ENCODE assay signal across 22 cellular contexts in genomic region chr7:28778781-28779180, GRCh38.
DNase-seq lines count a peak whose midpoint lies in the region; ATAC-seq and TF ChIP-seq lines count a peak whose summit lies in the region.
"Had no signal": no experiment of that assay in that cellular context is flagged by ENCODE, and none has a peak within 500 bp of the region (broad histone marks: within the 10 kb centered on the region; RNA-seq: fewer than 3 reads in every experiment).

No MANE protein-coding gene starts in this region.

- H3K27me3 Mint-ChIP-seq in MCF 10A (ENCODE audit: insufficient read depth, unreplicated experiment) = no peaks in the 10 kb centered on the region
- no peaks in the 10 kb centered on the region for H3K27me3 Mint-ChIP-seq in dendritic cell treated with granulocyte-macrophage colony-stimulating factor and Interleukin-4, amounts not matched to agents 40 ng/mL and 50 ng/mL, for 4 days

- no peak for ATAC-seq in HG02840 (IDR thresholded peaks at IDR 0.05; ENCODE audit: low FRiP score, unreplicated experiment)
- no peak for ATAC-seq in GM21447 (IDR thresholded peaks at IDR 0.05; ENCODE audit: unreplicated experiment)
- ATAC-seq in gastroesophageal sphincter = no peak
- ATAC-seq: GM12878, GM23338, Panc1 had no signal

- H4K20me1 ChIP-seq in mammary epithelial cell (ENCODE audit: insufficient read depth, low read length) = no peaks in the 10 kb centered on the region

- H3K27ac Mint-ChIP-seq in MCF 10A (ENCODE audit: low read depth, unreplicated experiment) = peak overlapping the region; percentile 44
- H3K27ac Mint-ChIP-seq in dendritic cell treated with granulocyte-macrophage colony-stimulating factor and Interleukin-4, amounts not matched to agents 40 ng/mL and 50 ng/mL, for 4 days = peak overlapping the region; percentile 43
- H3K27ac Mint-ChIP-seq: GM23338 had no signal

- no peak for TF ChIP-seq EP300 in gastroesophageal sphincter (IDR thresholded peaks at IDR 0.05)

- H3K4me3 ChIP-seq in mammary epithelial cell (replicated peaks in 1 of 3; ENCODE audit: insufficient read depth in 1 of 3, low read depth in 2 of 3, low read length in 3 of 3) (no peak overlapping the region), gastroesophageal sphincter (no peak overlapping the region)
- H3K4me3 ChIP-seq: GM12878, GM23338, MG63 had no signal

- BruUV-seq in MCF 10A (replicated peaks; lab: Mats Ljungman, UMichigan) (no TSS peak), mammary epithelial cell (replicated peaks; lab: Mats Ljungman, UMichigan) (no TSS peak)

- peaks cover 13% of the 10 kb centered on the region for H3K4me1 Mint-ChIP-seq in MCF 10A (ENCODE audit: insufficient read depth, unreplicated experiment)
- H3K4me1 Mint-ChIP-seq in dendritic cell treated with granulocyte-macrophage colony-stimulating factor and Interleukin-4, amounts not matched to agents 40 ng/mL and 50 ng/mL, for 4 days (ENCODE audit: low read depth) = peaks cover 47% of the 10 kb centered on the region
- H3K4me1 Mint-ChIP-seq: GM23338 had no signal

- POLR2A ChIA-PET in MCF 10A (lab: Yijun Ruan, JAX) = interaction anchor here (0.8 kb wide), 1 partner anchor 40 kb away, joined by 4 read pairs; no protein-coding TSS in a partner anchor

- in situ Hi-C loops in mammary epithelial cell (cut with MboI; ENCODE audit: low sequenced_read_pairs in 2 of 2) = no loop called here

- H3K4me1 ChIP-seq in mammary epithelial cell (ENCODE audit: insufficient read depth, low read length) (no peaks in the 10 kb centered on the region), gastroesophageal sphincter (peaks cover 0 to 9% (median 2%) of the 10 kb centered on the region in 3 donors)
- H3K4me1 ChIP-seq: Caco-2 had no signal

- H3K36me3 Mint-ChIP-seq in MCF 10A (ENCODE audit: insufficient read depth, unreplicated experiment) = no peaks in the 10 kb centered on the region
- H3K36me3 Mint-ChIP-seq in dendritic cell treated with granulocyte-macrophage colony-stimulating factor and Interleukin-4, amounts not matched to agents 40 ng/mL and 50 ng/mL, for 4 days (ENCODE audit: low read depth) = peaks cover 10% of the 10 kb centered on the region

- H3K9ac ChIP-seq in mammary epithelial cell (ENCODE audit: insufficient read depth, low read length) = no peak overlapping the region
- H3K9ac ChIP-seq: KMS-11 had no signal

- dilution Hi-C loops in mammary epithelial cell (cut with HindIII; ENCODE audit: low sequenced_read_pairs) = no loop called here

- H3K79me2 ChIP-seq in mammary epithelial cell (ENCODE audit: insufficient read depth, low read length) = no peaks in the 10 kb centered on the region

- H3K4me3 Mint-ChIP-seq in MCF 10A (ENCODE audit: unreplicated experiment) = no peak overlapping the region
- H3K4me3 Mint-ChIP-seq in dendritic cell treated with granulocyte-macrophage colony-stimulating factor and Interleukin-4, amounts not matched to agents 40 ng/mL and 50 ng/mL, for 4 days = no peak overlapping the region
- H3K4me3 Mint-ChIP-seq: GM23338 had no signal

- no peak for TF ChIP-seq POLR2A in gastroesophageal sphincter (IDR thresholded peaks at IDR 0.05)

- no peak overlapping the region for H3K4me2 ChIP-seq in mammary epithelial cell (ENCODE audit: insufficient read depth, low read depth, low read length)
- H3K4me2 ChIP-seq: GM23338, KMS-11 had no signal

- no peak overlapping the region for H2AFZ ChIP-seq in mammary epithelial cell (ENCODE audit: low read depth, low read length)
- H2AFZ ChIP-seq: GM23338 had no signal

- H3K27me3 ChIP-seq in mammary epithelial cell (ENCODE audit: insufficient read depth, low read length) = no peaks in the 10 kb centered on the region
- H3K27me3 ChIP-seq in gastroesophageal sphincter = no peaks in the 10 kb centered on the region
- H3K27me3 ChIP-seq: MG63 had no signal

- H3K9me3 Mint-ChIP-seq in MCF 10A (ENCODE audit: unreplicated experiment) = no peaks in the 10 kb centered on the region
- H3K9me3 Mint-ChIP-seq in dendritic cell treated with granulocyte-macrophage colony-stimulating factor and Interleukin-4, amounts not matched to agents 40 ng/mL and 50 ng/mL, for 4 days = no peaks in the 10 kb centered on the region
- H3K9me3 Mint-ChIP-seq: GM23338 had no signal

- H3K27ac ChIP-seq in mammary epithelial cell (ENCODE audit: insufficient read depth, low read depth, low read length) = no peak overlapping the region
- no peak overlapping the region for H3K27ac ChIP-seq in gastroesophageal sphincter
- H3K27ac ChIP-seq: C4-2B, KMS-11 had no signal

- CTCF ChIA-PET in MCF 10A (lab: Yijun Ruan, JAX) = no interaction called here
- CTCF ChIA-PET in mammary epithelial cell (lab: Charles Lee; ENCODE audit: low non-redundant PET) = no interaction called here

- 47% methylated on average over 4 of the region's 4 CpGs for WGBS in mammary epithelial cell (ENCODE audit: low coverage, missing lambda C conversion rate)
- WGBS in gastroesophageal sphincter (ENCODE audit: low coverage in 1 of 2), 2 donors = 49 to 50% methylated on average over 4 of the region's 4 CpGs

- TF ChIP-seq CTCF in MCF 10A (IDR thresholded peaks at IDR 0.05; ENCODE audit: unreplicated experiment) = no peak
- no peak for TF ChIP-seq CTCF in mammary epithelial cell (conservative IDR thresholded peaks at IDR 0.05 in 1 of 2, IDR thresholded peaks at IDR 0.05 in 1 of 2; ENCODE audit: extremely low read depth in 1 of 2, insufficient read depth in 1 of 2, low read depth in 1 of 2, low read length in 2 of 2)
- TF ChIP-seq CTCF in gastroesophageal sphincter (IDR thresholded peaks at IDR 0.05) = no peak

- H3K36me3 ChIP-seq in mammary epithelial cell (ENCODE audit: insufficient read depth, low read length) (no peaks in the 10 kb centered on the region), gastroesophageal sphincter (no peaks in the 10 kb centered on the region)

- DNase-seq in MCF 10A (ENCODE audit: unreplicated experiment) (peak; percentile 71), mammary epithelial cell (no peak), iris pigment epithelial cell (ENCODE audit: low read depth) (peak; percentile 18), NCI-H1694 (lab: John Stamatoyannopoulos, UW) (no peak)
- DNase-seq: 8988T, Caco-2, DMS53, MG63, NCI-H1105 treated with DMSO at 0.1 percent for 48 hours, NCI-H187 treated with DMSO at 0.1 percent for 48 hours, NCI-H2171, NCI-H774, Right ventricle myocardium superior had no signal

- H3K9me3 ChIP-seq in mammary epithelial cell (replicated peaks; ENCODE audit: insufficient read depth, low read length) (no peaks in the 10 kb centered on the region), gastroesophageal sphincter (no peaks in the 10 kb centered on the region)
- H3K9me3 ChIP-seq: Caco-2, MG63 had no signal

- intact Hi-C loops in MCF 10A (cut with micrococcal nuclease) (no loop called here), mammary epithelial cell (cut with micrococcal nuclease) (no loop called here)
- intact Hi-C loops in dendritic cell treated with granulocyte-macrophage colony-stimulating factor and Interleukin-4, amounts not matched to agents 40 ng/mL and 50 ng/mL, for 4 days (cut with micrococcal nuclease) = no loop called here

Comparison
In these comparisons a context has a peak if more than half of its experiments do, and no peak if none do; other contexts are left out.
1. DNase-seq: peak in MCF 10A (single experiment) and iris pigment epithelial cell (single experiment); none in mammary epithelial cell (single experiment) and NCI-H1694 (single experiment).